29 cellular contexts compared by ENCODE assay signal in the genomic region with DNA sequence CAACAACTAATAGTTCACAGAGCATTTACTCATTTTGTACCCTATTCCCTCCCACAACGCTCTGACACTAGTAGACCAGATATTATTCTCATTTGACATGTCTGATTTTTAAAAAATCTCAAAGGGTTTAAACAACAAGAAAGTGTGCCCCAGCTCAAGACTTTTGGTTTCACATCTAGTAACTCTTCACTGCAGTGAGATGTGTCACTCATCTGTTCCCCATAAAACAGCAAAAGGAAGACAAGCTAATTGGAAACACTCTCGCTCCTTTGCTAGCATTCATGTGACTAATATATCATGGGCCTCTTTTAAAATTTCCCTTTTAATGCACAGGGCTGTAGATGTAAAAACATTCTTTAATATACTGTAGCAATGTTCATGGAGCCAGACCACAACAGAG.
"Had no signal": no experiment of that assay in that cellular context is flagged by ENCODE, and none has a peak within 500 bp of the region (broad histone marks: within the 10 kb centered on the region; RNA-seq: fewer than 3 reads in every experiment).

No MANE protein-coding gene starts in this region.

- H3K27me3 Mint-ChIP-seq: activated CD8-positive, alpha-beta T cell treated with anti-CD3 and anti-CD28 coated beads for 36 hours; activated naive CD8-positive, alpha-beta T cell treated with anti-CD3 and anti-CD28 coated beads for 36 hours; activated T-helper 17 cell treated with anti-CD3 and anti-CD28 coated beads, Interleukin-2, amount 50 U/mL, for 72 hours; central memory CD8-positive, alpha-beta T cell had no signal

- ATAC-seq: activated CD8-positive, alpha-beta T cell treated with anti-CD3 and anti-CD28 coated beads for 36 hours; activated T-cell treated with anti-CD3 and anti-CD28 coated beads, Interleukin-2, amount 50 U/mL, for 72 hours; activated T-helper 17 cell treated with anti-CD3 and anti-CD28 coated beads, Interleukin-2, amount 50 U/mL, for 72 hours had no signal

- H3K4me1 Mint-ChIP-seq: activated naive CD8-positive, alpha-beta T cell treated with anti-CD3 and anti-CD28 coated beads for 36 hours; activated T-helper 17 cell treated with anti-CD3 and anti-CD28 coated beads, Interleukin-2, amount 50 U/mL, for 72 hours; central memory CD8-positive, alpha-beta T cell had no signal

- H3K4me3 Mint-ChIP-seq: activated CD8-positive, alpha-beta T cell treated with anti-CD3 and anti-CD28 coated beads for 36 hours; activated naive CD8-positive, alpha-beta T cell treated with anti-CD3 and anti-CD28 coated beads for 36 hours; activated T-cell treated with anti-CD3 and anti-CD28 coated beads, Interleukin-2, amount 50 U/mL, for 72 hours; activated T-helper 17 cell treated with anti-CD3 and anti-CD28 coated beads, Interleukin-2, amount 50 U/mL, for 72 hours; central memory CD8-positive, alpha-beta T cell had no signal

- DNase-seq: activated CD4-positive, alpha-beta T cell treated with anti-CD3 and anti-CD28 coated beads for 1 hour; activated CD4-positive, alpha-beta T cell treated with anti-CD3 and anti-CD28 coated beads for 48 hours; activated CD4-positive, CD25-positive, alpha-beta regulatory T cell; activated CD8-positive, alpha-beta T cell treated with anti-CD3 and anti-CD28 coated beads for 36 hours; activated effector memory CD4-positive, alpha-beta T cell treated with anti-CD3 and anti-CD28 coated beads, Interleukin-2, amount 50 U/mL, for 16 hours; activated naive CD4-positive, alpha-beta T cell; activated naive CD4-positive, alpha-beta T cell treated with anti-CD3 and anti-CD28 coated beads, Interleukin-2, amount 50 U/mL, for 16 hours; activated naive CD8-positive, alpha-beta T cell treated with anti-CD3 and anti-CD28 coated beads for 36 hours; activated T-cell treated with anti-CD3 and anti-CD28 coated beads, Interleukin-2, amount 50 U/mL, for 1 hour; activated T-cell treated with anti-CD3 and anti-CD28 coated beads, Interleukin-2, amount 50 U/mL, for 72 hours; amniotic stem cell; aorta; brain microvascular endothelial cell; Karpas-422; MG63; NCI-H1048; NCI-H1436 treated with DMSO at 0.1 percent for 48 hours; NCI-H1694 treated with DMSO at 0.1 percent for 48 hours; NCI-H2029; NCI-H2171; NCI-H510A; NCI-H526; NCI-H748 treated with DMSO at 0.1 percent for 48 hours; PC-9; Right ventricle myocardium superior; T1000; WERI-Rb-1 had no signal

- H3K36me3 Mint-ChIP-seq: activated naive CD8-positive, alpha-beta T cell treated with anti-CD3 and anti-CD28 coated beads for 36 hours had no signal

- H3K27ac Mint-ChIP-seq: activated CD8-positive, alpha-beta T cell treated with anti-CD3 and anti-CD28 coated beads for 36 hours; activated naive CD8-positive, alpha-beta T cell treated with anti-CD3 and anti-CD28 coated beads for 36 hours; activated T-cell treated with anti-CD3 and anti-CD28 coated beads, Interleukin-2, amount 50 U/mL, for 72 hours; activated T-helper 17 cell treated with anti-CD3 and anti-CD28 coated beads, Interleukin-2, amount 50 U/mL, for 72 hours had no signal
